Comparison of ENCODE assay signal across 9 cellular contexts in the genomic region with DNA sequence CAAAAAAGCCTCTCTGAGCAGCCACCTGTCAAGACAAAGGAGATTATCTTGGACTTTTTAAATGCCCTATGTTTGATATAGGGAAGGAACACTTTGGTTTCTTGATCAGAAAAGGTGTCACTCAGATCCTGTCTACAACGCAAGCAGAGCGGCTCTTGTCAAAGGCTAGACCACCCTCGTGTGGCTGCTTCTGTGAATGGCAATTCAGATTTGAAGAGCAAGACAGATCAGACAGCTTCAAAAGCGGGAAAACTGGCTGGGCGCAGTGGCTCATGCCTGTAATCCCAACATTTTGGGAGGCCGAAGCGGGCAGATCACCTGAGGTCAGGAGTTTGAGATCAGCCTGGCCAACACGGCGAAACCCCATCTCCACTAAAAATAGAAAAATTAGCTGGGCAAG. TPM values are rescaled to one million over a fixed set of nuclear protein-coding genes. Genes with fewer than 3 reads are reported as not detected.
DNase-seq lines count a peak whose midpoint lies in the region; ATAC-seq and TF ChIP-seq lines count a peak whose summit lies in the region.
"Had no signal": no experiment of that assay in that cellular context is flagged by ENCODE, and none has a peak within 500 bp of the region (broad histone marks: within the 10 kb centered on the region; RNA-seq: fewer than 3 reads in every experiment).

No MANE protein-coding gene starts in this region.

- no TSS peak for BruUV-seq in MCF 10A (replicated peaks; lab: Mats Ljungman, UMichigan)

- WGBS in thyroid gland, 2 donors: 20 to 34% methylated on average over 9 of the region's 9 CpGs

- H3K9me3 Mint-ChIP-seq in MCF 10A (ENCODE audit: unreplicated experiment): no peaks in the 10 kb centered on the region
- H3K9me3 Mint-ChIP-seq: CD4-positive, alpha-beta T cell had no signal

- POLR2A ChIA-PET in MCF 10A (lab: Yijun Ruan, JAX): interaction anchor here (0.8 to 3.4 kb wide), 5 partner anchors 9 to 649 kb away, joined by 3 to 25 read pairs (median 6); partner anchors contain the start of gene NXT1

- no peaks in the 10 kb centered on the region for H3K27me3 ChIP-seq in thyroid gland

- H3K36me3 Mint-ChIP-seq in MCF 10A (ENCODE audit: insufficient read depth, unreplicated experiment): no peaks in the 10 kb centered on the region

- no peak overlapping the region for H3K27ac Mint-ChIP-seq in MCF 10A (ENCODE audit: low read depth, unreplicated experiment)
- H3K27ac Mint-ChIP-seq: CD4-positive, alpha-beta T cell had no signal

- DNase-seq in NCI-H2107 (lab: John Stamatoyannopoulos, UW): peak; percentile 29
- no peak for DNase-seq in NCI-H2107 treated with DMSO at 0.1 percent for 48 hours (lab: John Stamatoyannopoulos, UW; ENCODE audit: unreplicated experiment)
- peak; percentile 44 for DNase-seq in NOMO-1 treated with DMSO at 0.1 percent for 48 hours (lab: John Stamatoyannopoulos, UW; ENCODE audit: unreplicated experiment)
- DNase-seq in MCF 10A (ENCODE audit: unreplicated experiment): peak; percentile 61
- peak; percentile 87 for DNase-seq in islet precursor cell
- DNase-seq in thyroid gland: peak; percentile 59

- H3K27ac ChIP-seq in thyroid gland: no peak overlapping the region

- H3K9me3 ChIP-seq in thyroid gland: no peaks in the 10 kb centered on the region

- H3K4me3 ChIP-seq in thyroid gland (replicated peaks in 1 of 3): no peak overlapping the region

- no peaks in the 10 kb centered on the region for H3K36me3 ChIP-seq in thyroid gland

- TF ChIP-seq CTCF in MCF 10A (IDR thresholded peaks at IDR 0.05; ENCODE audit: unreplicated experiment) (peak; percentile 62), thyroid gland (IDR thresholded peaks at IDR 0.05) (peak; percentile 12 to 56 (median 48))

- H3K4me3 Mint-ChIP-seq in MCF 10A (ENCODE audit: unreplicated experiment): no peak overlapping the region
- H3K4me3 Mint-ChIP-seq: CD4-positive, alpha-beta T cell had no signal

- H3K27me3 Mint-ChIP-seq in MCF 10A (ENCODE audit: insufficient read depth, unreplicated experiment): no peaks in the 10 kb centered on the region
- H3K27me3 Mint-ChIP-seq: CD4-positive, alpha-beta T cell had no signal

- no peaks in the 10 kb centered on the region for H3K4me1 Mint-ChIP-seq in MCF 10A (ENCODE audit: insufficient read depth, unreplicated experiment)

- ATAC-seq in HG03159 (IDR thresholded peaks at IDR 0.05; ENCODE audit: unreplicated experiment) (peak; percentile 57), HG03565 (IDR thresholded peaks at IDR 0.05; ENCODE audit: unreplicated experiment) (no peak)

- intact Hi-C loops in MCF 10A (cut with micrococcal nuclease) (loop anchor here (1.0 to 10.0 kb wide), 6 partner anchors 106 to 1008 kb away; no protein-coding TSS in a partner anchor), thyroid gland (cut with DNase I) (loop anchor here (5.0 to 10.0 kb wide), 2 partner anchors 296 to 648 kb away; partner anchors contain the start of gene THBD)

- TF ChIP-seq POLR2A in thyroid gland (IDR thresholded peaks at IDR 0.05): no peak

- no peaks in the 10 kb centered on the region for H3K4me1 ChIP-seq in thyroid gland

- CTCF ChIA-PET in MCF 10A (lab: Yijun Ruan, JAX): interaction anchor here (0.6 to 10.9 kb wide), 29 partner anchors 10 to 1006 kb away, joined by 3 to 233 read pairs (median 3); partner anchors contain the start of gene NXT1

RNA-seq across cellular contexts. Expression of gene NXT1, which starts 10.1 kb away (rescaled TPM):
- total RNA-seq in MCF 10A (2022): 32.2 and 40.1 TPM in 2 replicates
- 10 to 100 TPM; 27.2 to 50.8 (median 37.2) TPM for total RNA-seq in thyroid gland

RNA-seq across cellular contexts. Expression of gene GZF1, which starts 21.5 kb away (rescaled TPM):
- 15.5 and 19.9 TPM in 2 replicates for total RNA-seq in MCF 10A (2022)
- total RNA-seq in thyroid gland: 10 to 100 TPM; 13.8 to 29.0 (median 15.4) TPM
